ENCODE assay signal across 21 cellular contexts in the genomic region with DNA sequence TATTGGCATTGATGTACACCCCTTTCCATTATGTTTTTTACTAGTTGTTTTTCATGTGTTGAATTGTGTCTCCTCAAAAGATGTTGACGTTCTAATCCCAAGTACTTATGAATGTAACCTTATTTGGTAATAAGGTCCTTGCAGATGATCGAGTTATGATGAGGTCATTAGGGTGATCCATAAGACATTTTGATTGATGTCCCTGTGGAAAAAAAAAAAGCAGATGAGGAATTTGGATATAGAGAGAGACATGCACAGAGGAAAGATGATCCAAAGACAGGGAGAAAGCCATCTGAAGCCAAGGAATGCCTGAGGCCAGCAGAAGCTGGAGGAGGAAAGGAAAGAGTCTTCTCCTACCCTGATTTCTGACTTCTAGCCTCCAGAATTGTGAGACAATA.
"Had no signal": no experiment of that assay in that cellular context is flagged by ENCODE, and none has a peak within 500 bp of the region (broad histone marks: within the 10 kb centered on the region; RNA-seq: fewer than 3 reads in every experiment).

No MANE protein-coding gene starts in this region.

- ATAC-seq: activated CD4-positive, CD25-positive, alpha-beta regulatory T cell treated with anti-CD3 and anti-CD28 coated beads, Interleukin-2, amount 50 U/mL, for 24 hours; activated CD8-positive, alpha-beta T cell treated with anti-CD3 and anti-CD28 coated beads, Interleukin-2, amount 10 ng/mL, durations not matched to agents 7 days and 5 days had no signal

- H3K27me3 ChIP-seq: brain microvascular endothelial cell, cardiac muscle cell, Peyer's patch had no signal

- H3K36me3 ChIP-seq: brain microvascular endothelial cell, cardiac muscle cell, Peyer's patch had no signal

- H3K27ac ChIP-seq: brain microvascular endothelial cell, cardiac muscle cell, Peyer's patch had no signal

- H3K4me3 Mint-ChIP-seq: activated CD8-positive, alpha-beta T cell treated with anti-CD3 and anti-CD28 coated beads, Interleukin-2, amount 10 ng/mL, durations not matched to agents 7 days and 5 days; activated naive CD4-positive, alpha-beta T cell treated with anti-CD3 and anti-CD28 coated beads, Interleukin-2, amount 50 U/mL, for 24 hours; T-helper 1 cell treated with Interleukin-12 subunit alpha and Interleukin-12 subunit beta and Interleukin-4 antibody, amounts not matched to agents 30 μg/mL and 1 μg/mL, for 36 hours had no signal

- H3K9me3 ChIP-seq: Peyer's patch had no signal

- DNase-seq: activated CD4-positive, alpha-beta T cell treated with anti-CD3 and anti-CD28 coated beads for 48 hours; activated CD4-positive, alpha-beta T cell treated with anti-CD3 and anti-CD28 coated beads, Interleukin-2, amount 50 U/mL, for 4 hours; activated CD8-positive, alpha-beta memory T cell treated with anti-CD3 and anti-CD28 coated beads, Interleukin-2, amount 50 U/mL, for 48 hours; activated CD8-positive, alpha-beta T cell treated with anti-CD3 and anti-CD28 coated beads, Interleukin-2, amount 10 ng/mL, durations not matched to agents 7 days and 5 days; activated effector memory CD4-positive, alpha-beta T cell treated with Interleukin-2 at 50 U/mL for 16 hours; activated naive CD4-positive, alpha-beta T cell; activated T-cell treated with anti-CD3 and anti-CD28 coated beads, Interleukin-2, amount 50 U/mL, for 1 hour; amygdala; brain microvascular endothelial cell; NCI-H1092; NCI-H1417 treated with DMSO at 0.1 percent for 48 hours; NCI-H1694; NCI-H2029 treated with DMSO at 0.1 percent for 48 hours; NCI-H510A treated with DMSO at 0.1 percent for 48 hours; NCI-H69; Peyer's patch; SHP77 treated with DMSO at 0.1 percent for 48 hours had no signal

- H3K36me3 Mint-ChIP-seq: activated naive CD4-positive, alpha-beta T cell treated with anti-CD3 and anti-CD28 coated beads, Interleukin-2, amount 50 U/mL, for 24 hours had no signal

- H3K4me1 Mint-ChIP-seq: activated naive CD4-positive, alpha-beta T cell treated with anti-CD3 and anti-CD28 coated beads, Interleukin-2, amount 50 U/mL, for 24 hours had no signal

- H3K27ac Mint-ChIP-seq: activated CD8-positive, alpha-beta T cell treated with anti-CD3 and anti-CD28 coated beads, Interleukin-2, amount 10 ng/mL, durations not matched to agents 7 days and 5 days; activated naive CD4-positive, alpha-beta T cell treated with anti-CD3 and anti-CD28 coated beads, Interleukin-2, amount 50 U/mL, for 24 hours; T-helper 1 cell treated with Interleukin-12 subunit alpha and Interleukin-12 subunit beta and Interleukin-4 antibody, amounts not matched to agents 30 μg/mL and 1 μg/mL, for 36 hours had no signal

- H3K4me3 ChIP-seq: cardiac muscle cell, Peyer's patch had no signal

- H3K4me1 ChIP-seq: Peyer's patch had no signal

- H3K9me3 Mint-ChIP-seq: activated naive CD4-positive, alpha-beta T cell treated with anti-CD3 and anti-CD28 coated beads, Interleukin-2, amount 50 U/mL, for 24 hours; T-helper 1 cell treated with Interleukin-12 subunit alpha and Interleukin-12 subunit beta and Interleukin-4 antibody, amounts not matched to agents 30 μg/mL and 1 μg/mL, for 36 hours had no signal
